ENCODE assay signal across 8 cellular contexts in the genomic region with DNA sequence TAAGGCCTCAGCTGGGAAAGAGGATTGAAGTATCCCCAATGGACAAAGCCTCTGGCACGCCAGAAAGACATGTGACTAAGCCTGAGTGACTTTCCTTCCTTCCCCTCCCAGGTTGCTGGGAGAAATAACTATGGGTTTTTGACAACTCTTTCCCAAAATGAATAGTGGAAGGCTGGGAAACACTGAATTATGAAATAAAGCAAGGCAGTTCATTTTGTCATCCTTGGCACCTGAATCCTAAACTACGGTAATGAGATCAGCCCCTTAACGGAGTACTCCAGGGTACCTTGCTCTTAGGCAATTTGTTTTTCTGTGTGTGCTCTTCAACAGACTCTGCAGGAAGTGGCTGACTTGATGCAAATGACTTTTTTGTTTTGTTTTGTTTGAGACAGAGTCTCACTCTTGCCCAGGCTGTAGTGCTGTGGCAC.
DNase-seq lines count a peak whose midpoint lies in the region; ATAC-seq and TF ChIP-seq lines count a peak whose summit lies in the region.

No MANE protein-coding gene starts in this region.

- intact Hi-C loops in activated B cell treated with CpG ODN at 0.5 μM for 24 hours (cut with micrococcal nuclease): no loop called here
- intact Hi-C loops in mucosa of descending colon (cut with DNase I, micrococcal nuclease): no loop called here
- intact Hi-C loops in adrenal gland (cut with DNase I): no loop called here

- no peak overlapping the region for H3K27ac ChIP-seq in HEK293 (ENCODE audit: extremely low read depth, low read depth, low read length)
- H3K27ac ChIP-seq in adrenal gland: peak overlapping the region in 2 of 5 donors; percentile 30 to 45

- no peaks in the 10 kb centered on the region for H3K36me3 Mint-ChIP-seq in activated B cell treated with CpG ODN at 0.5 μM for 24 hours (ENCODE audit: low read depth)

- TF ChIP-seq CTCF in HEK293 (tag by site-specific recombination; IDR thresholded peaks at IDR 0.05) (no peak), activated B cell treated with CpG ODN at 0.5 μM for 24 hours (IDR thresholded peaks at IDR 0.05) (no peak), mucosa of descending colon (IDR thresholded peaks at IDR 0.05) (no peak), adrenal gland (IDR thresholded peaks at IDR 0.05) (no peak)

- H3K4me3 ChIP-seq in HEK293 (ENCODE audit: low read depth, low read length) (no peak overlapping the region), mucosa of descending colon (no peak overlapping the region), adrenal gland (no peak overlapping the region)

- H3K36me3 ChIP-seq in HEK293 (ENCODE audit: control insufficient read depth in 2 of 2, insufficient read depth in 1 of 2, low read length in 2 of 2) (no peaks in the 10 kb centered on the region), mucosa of descending colon (ENCODE audit: low read depth) (no peaks in the 10 kb centered on the region), adrenal gland (replicated peaks in 1 of 2) (no peaks in the 10 kb centered on the region)

- CTCF ChIA-PET in HEK293 (lab: Yijun Ruan, JAX): no interaction called here
- CTCF ChIA-PET in activated B cell treated with CpG ODN at 0.5 μM for 24 hours (lab: Charles Lee): no interaction called here

- H3K27ac Mint-ChIP-seq in activated B cell treated with CpG ODN at 0.5 μM for 24 hours: peak overlapping the region; percentile 88

- no peaks in the 10 kb centered on the region for H3K9me3 ChIP-seq in HEK293 (ENCODE audit: control insufficient read depth, insufficient read depth, low read depth, low read length)
- no peaks in the 10 kb centered on the region for H3K9me3 ChIP-seq in mucosa of descending colon
- no peaks in the 10 kb centered on the region for H3K9me3 ChIP-seq in adrenal gland (replicated peaks in 1 of 3)

- TF ChIP-seq POLR2A in adrenal gland (IDR thresholded peaks at IDR 0.05): no peak

- H3K4me1 ChIP-seq in HEK293 (ENCODE audit: control insufficient read depth, insufficient read depth, low read length) (peaks cover under 1% of the 10 kb centered on the region; the same call in 1 of the 2 replicates), mucosa of descending colon (ENCODE audit: low read depth) (peaks cover 10% of the 10 kb centered on the region), adrenal gland (replicated peaks in 1 of 2) (peaks cover 4 to 23% of the 10 kb centered on the region in 2 donors)

- H3K27me3 ChIP-seq in adrenal gland: no peaks in the 10 kb centered on the region

- POLR2A ChIA-PET in HEK293 (lab: Yijun Ruan, JAX): interaction anchor here (0.6 kb wide), 1 partner anchor 67 kb away, joined by 4 read pairs; no protein-coding TSS in a partner anchor
- POLR2A ChIA-PET in activated B cell treated with CpG ODN at 0.5 μM for 24 hours (lab: Charles Lee): no interaction called here

- no peaks in the 10 kb centered on the region for H3K9me3 Mint-ChIP-seq in activated B cell treated with CpG ODN at 0.5 μM for 24 hours

- WGBS in adrenal gland, 4 donors: 55 to 88% (median 71%) methylated on average over 3 of the region's 3 CpGs

- DNase-seq in activated B cell treated with CpG ODN at 0.5 μM for 24 hours: no peak
- DNase-seq in mucosa of descending colon: no peak
- DNase-seq in SIG-M5 treated with dmso at 0.1 percent for 504 hours (lab: John Stamatoyannopoulos, UW; ENCODE audit: unreplicated experiment): no peak
- no peak for DNase-seq in adrenal gland
- no peak for DNase-seq in DMS79 (lab: John Stamatoyannopoulos, UW)
- no peak for DNase-seq in NCI-H1930 (lab: John Stamatoyannopoulos, UW)

- H3K27me3 Mint-ChIP-seq in activated B cell treated with CpG ODN at 0.5 μM for 24 hours: no peaks in the 10 kb centered on the region

- H3K4me3 Mint-ChIP-seq in activated B cell treated with CpG ODN at 0.5 μM for 24 hours: peak overlapping the region; percentile 59

- H3K4me1 Mint-ChIP-seq in activated B cell treated with CpG ODN at 0.5 μM for 24 hours: peaks cover 40% of the 10 kb centered on the region

- peak; percentile 95 for ATAC-seq in GM18858 (IDR thresholded peaks at IDR 0.05; ENCODE audit: unreplicated experiment)
- peak; percentile 84 for ATAC-seq in activated B cell treated with CpG ODN at 0.5 μM for 24 hours (ENCODE audit: low read depth)
- peak; percentile 66 for ATAC-seq in mucosa of descending colon

TF ChIP-seq in HEK293, 187 proteins besides CTCF, POLR2A, EP300 and RAD21:
- no peak for TF ChIP-seq ZNF324 (tag by site-specific recombination; IDR thresholded peaks at IDR 0.05)
- TF ChIP-seq, protein P1, sequence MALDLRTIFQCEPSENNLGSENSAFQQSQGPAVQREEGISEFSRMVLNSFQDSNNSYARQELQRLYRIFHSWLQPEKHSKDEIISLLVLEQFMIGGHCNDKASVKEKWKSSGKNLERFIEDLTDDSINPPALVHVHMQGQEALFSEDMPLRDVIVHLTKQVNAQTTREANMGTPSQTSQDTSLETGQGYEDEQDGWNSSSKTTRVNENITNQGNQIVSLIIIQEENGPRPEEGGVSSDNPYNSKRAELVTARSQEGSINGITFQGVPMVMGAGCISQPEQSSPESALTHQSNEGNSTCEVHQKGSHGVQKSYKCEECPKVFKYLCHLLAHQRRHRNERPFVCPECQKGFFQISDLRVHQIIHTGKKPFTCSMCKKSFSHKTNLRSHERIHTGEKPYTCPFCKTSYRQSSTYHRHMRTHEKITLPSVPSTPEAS (tag by site-specific recombination; IDR thresholded peaks at IDR 0.05): peak; percentile 22; the same call in 1 of the 2 replicates
TF ChIP-seq in HEK293: peak in this region for 1.
